Comparison of ENCODE assay signal across 15 cellular contexts in the genomic region with DNA sequence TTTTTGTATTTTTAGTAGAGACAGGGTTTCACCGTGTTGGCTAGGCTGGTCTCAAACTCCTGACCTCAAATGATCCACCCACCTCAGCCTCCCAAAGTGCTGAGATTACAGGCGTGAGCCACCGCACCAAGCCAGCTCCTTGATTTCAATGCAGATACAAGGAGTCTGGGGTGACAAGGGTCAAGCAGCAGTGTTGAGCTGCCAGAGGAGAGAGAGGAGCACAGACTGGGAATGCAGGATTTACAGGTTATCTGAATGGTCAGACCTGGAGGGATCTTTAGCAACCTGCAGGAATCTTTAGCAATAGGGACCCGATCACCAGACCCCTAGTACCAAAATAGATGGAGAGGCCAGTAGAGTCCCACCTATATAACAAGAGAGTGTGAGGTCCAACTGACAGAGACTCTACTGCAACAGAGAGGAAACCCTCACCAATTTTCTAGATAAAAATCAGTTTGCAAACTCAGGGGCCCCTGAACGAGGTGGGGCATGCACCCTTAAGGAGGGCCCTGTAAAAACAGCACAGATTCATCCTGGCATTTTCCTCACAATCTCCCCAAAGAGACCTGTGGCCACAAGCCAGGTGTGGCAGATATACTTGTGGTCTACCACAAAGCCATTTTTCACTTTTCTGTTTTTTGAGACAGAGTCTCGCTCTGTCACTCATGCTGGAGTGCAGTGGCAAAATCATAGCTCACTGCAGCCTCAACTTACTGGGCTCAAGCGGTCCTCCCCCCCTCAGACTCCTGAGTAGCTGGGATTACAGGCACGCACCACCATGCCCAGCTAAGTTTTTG. TPM values are rescaled to one million over a fixed set of nuclear protein-coding genes. Genes with fewer than 3 reads are reported as not detected.
DNase-seq lines count a peak whose midpoint lies in the region; ATAC-seq and TF ChIP-seq lines count a peak whose summit lies in the region.
"Had no signal": no experiment of that assay in that cellular context is flagged by ENCODE, and none has a peak within 500 bp of the region (broad histone marks: within the 10 kb centered on the region; RNA-seq: fewer than 3 reads in every experiment).

No MANE protein-coding gene starts in this region.

- H3K9me3 ChIP-seq in psoas muscle, result no peaks in the 10 kb centered on the region
- H3K9me3 ChIP-seq: left lung, uterus had no signal

- no peaks in the 10 kb centered on the region for H3K4me1 ChIP-seq in psoas muscle
- H3K4me1 ChIP-seq: left lung, uterus had no signal

- no peaks in the 10 kb centered on the region for H3K27me3 Mint-ChIP-seq in activated T-helper 2 cell treated with anti-CD3 and anti-CD28 coated beads, Interferon-gamma antibody, Interleukin-2, Interleukin-4, amounts not matched to agents 10 μg/mL and 5 μg/mL and 100 μg/mL, durations not matched to agents 14 hours and 24 hours and 36 hours (ENCODE audit: low read depth)
- no peaks in the 10 kb centered on the region for H3K27me3 Mint-ChIP-seq in naive thymus-derived CD8-positive, alpha-beta T cell

- WGBS in psoas muscle, 3 donors, result 90 to 94% (median 92%) methylated on average over 8 of the region's 8 CpGs

- no peak overlapping the region for H3K4me3 ChIP-seq in Jurkat, Clone E6-1 (ENCODE audit: low read length)
- no peak overlapping the region for H3K4me3 ChIP-seq in psoas muscle
- H3K4me3 ChIP-seq: cardiac muscle cell, left lung, smooth muscle cell, uterus had no signal

- H3K36me3 ChIP-seq in psoas muscle (ENCODE audit: insufficient read depth in 1 of 2, low read depth in 1 of 2), result no peaks in the 10 kb centered on the region
- H3K36me3 ChIP-seq: uterus had no signal

- POLR2A ChIA-PET in naive thymus-derived CD8-positive, alpha-beta T cell (lab: Charles Lee), result interaction anchor here (0.7 to 3.2 kb wide), 9 partner anchors 32 to 86 kb away, joined by 3 to 12 read pairs (median 6); a partner anchor contains a TSS

- ATAC-seq in naive thymus-derived CD8-positive, alpha-beta T cell, result peak; percentile 80 to 84
- ATAC-seq in psoas muscle, result no peak
- no peak for ATAC-seq in Right ventricle myocardium inferior
- ATAC-seq: left lung had no signal

- peaks cover 20% of the 10 kb centered on the region for H3K36me3 Mint-ChIP-seq in activated T-helper 2 cell treated with anti-CD3 and anti-CD28 coated beads, Interferon-gamma antibody, Interleukin-2, Interleukin-4, amounts not matched to agents 10 μg/mL and 5 μg/mL and 100 μg/mL, durations not matched to agents 14 hours and 24 hours and 36 hours (ENCODE audit: low read depth)
- H3K36me3 Mint-ChIP-seq in naive thymus-derived CD8-positive, alpha-beta T cell, result no peaks in the 10 kb centered on the region

- intact Hi-C loops in activated T-helper 2 cell treated with anti-CD3 and anti-CD28 coated beads, Interferon-gamma antibody, Interleukin-2, Interleukin-4, amounts not matched to agents 10 μg/mL and 5 μg/mL and 100 μg/mL, durations not matched to agents 14 hours and 24 hours and 36 hours (cut with micrococcal nuclease), result loop anchor here (5.0 kb wide), 1 partner anchor 43 kb away; a partner anchor contains a TSS
- intact Hi-C loops in psoas muscle (cut with DNase I) (no loop called here), Right ventricle myocardium inferior (cut with DNase I) (no loop called here)

- H3K27ac ChIP-seq in psoas muscle, result no peak overlapping the region
- H3K27ac ChIP-seq: left lung, uterus had no signal

- no peak overlapping the region for H3K4me3 Mint-ChIP-seq in activated T-helper 2 cell treated with anti-CD3 and anti-CD28 coated beads, Interferon-gamma antibody, Interleukin-2, Interleukin-4, amounts not matched to agents 10 μg/mL and 5 μg/mL and 100 μg/mL, durations not matched to agents 14 hours and 24 hours and 36 hours (ENCODE audit: low read depth)
- H3K4me3 Mint-ChIP-seq in naive thymus-derived CD8-positive, alpha-beta T cell, result peak overlapping the region; percentile 31 to 86 (median 70)

- no peaks in the 10 kb centered on the region for H3K27me3 ChIP-seq in psoas muscle (ENCODE audit: insufficient read depth in 3 of 3, low read length in 2 of 3)
- H3K27me3 ChIP-seq: cardiac muscle cell, left lung, uterus had no signal

- no peak for TF ChIP-seq CTCF in psoas muscle (IDR thresholded peaks at IDR 0.05)

- no peak overlapping the region for H3K27ac Mint-ChIP-seq in activated T-helper 2 cell treated with anti-CD3 and anti-CD28 coated beads, Interferon-gamma antibody, Interleukin-2, Interleukin-4, amounts not matched to agents 10 μg/mL and 5 μg/mL and 100 μg/mL, durations not matched to agents 14 hours and 24 hours and 36 hours
- H3K27ac Mint-ChIP-seq in naive thymus-derived CD8-positive, alpha-beta T cell, result peak overlapping the region; percentile 8 to 90 (median 70)

- no peaks in the 10 kb centered on the region for H3K9me3 Mint-ChIP-seq in activated T-helper 2 cell treated with anti-CD3 and anti-CD28 coated beads, Interferon-gamma antibody, Interleukin-2, Interleukin-4, amounts not matched to agents 10 μg/mL and 5 μg/mL and 100 μg/mL, durations not matched to agents 14 hours and 24 hours and 36 hours
- H3K9me3 Mint-ChIP-seq in naive thymus-derived CD8-positive, alpha-beta T cell, result no peaks in the 10 kb centered on the region

- DNase-seq in activated T-cell treated with anti-CD3 and anti-CD28 coated beads for 48 hours (ENCODE audit: low read depth) (peak; percentile 27), psoas muscle (no peak), A172 (ENCODE audit: low spot score) (no peak), Right ventricle myocardium inferior (ENCODE audit: missing footprints) (no peak)
- DNase-seq in activated T-cell treated with anti-CD3 and anti-CD28 coated beads, Interleukin-2, amount 50 U/mL, for 48 hours, result no peak
- DNase-seq in Jurkat, Clone E6-1 (ENCODE audit: low read depth, low spot score), result peak; percentile 91
- peak; percentile 65 for DNase-seq in activated T-helper 2 cell treated with anti-CD3 and anti-CD28 coated beads, Interferon-gamma antibody, Interleukin-2, Interleukin-4, amounts not matched to agents 10 μg/mL and 5 μg/mL and 100 μg/mL, durations not matched to agents 14 hours and 24 hours and 36 hours (ENCODE audit: low spot score)
- peak in 6 of 10 donors; percentile 14 to 67 (median 33) for DNase-seq in naive thymus-derived CD8-positive, alpha-beta T cell
- DNase-seq: IMR-90, left lung, NCI-H1092, SHP77, uterus had no signal

- peaks cover 50% of the 10 kb centered on the region for H3K4me1 Mint-ChIP-seq in activated T-helper 2 cell treated with anti-CD3 and anti-CD28 coated beads, Interferon-gamma antibody, Interleukin-2, Interleukin-4, amounts not matched to agents 10 μg/mL and 5 μg/mL and 100 μg/mL, durations not matched to agents 14 hours and 24 hours and 36 hours (ENCODE audit: low read depth)
- H3K4me1 Mint-ChIP-seq in naive thymus-derived CD8-positive, alpha-beta T cell, result peaks cover 37 to 72% (median 69%) of the 10 kb centered on the region in 4 donors

RNA-seq across cellular contexts. Expression of a gene that starts 10.7 kb away (rescaled TPM):
- 150 TPM for polyA plus RNA-seq in Jurkat, Clone E6-1 (2012; ENCODE audit: insufficient read depth, insufficient read length)
- total RNA-seq in activated T-helper 2 cell treated with anti-CD3 and anti-CD28 coated beads, Interferon-gamma antibody, Interleukin-2, Interleukin-4, amounts not matched to agents 10 μg/mL and 5 μg/mL and 100 μg/mL, durations not matched to agents 14 hours and 24 hours and 36 hours, result 65.6 and 69.5 TPM in 2 replicates
- 100 to 1,000 TPM; 176 to 186 TPM for total RNA-seq in naive thymus-derived CD8-positive, alpha-beta T cell
- polyA plus RNA-seq in naive thymus-derived CD8-positive, alpha-beta T cell, result 100 to 1,000 TPM; 341 to 364 (median 359) TPM
- 10 to 100 TPM; 23.9 to 34.7 (median 28.7) TPM for total RNA-seq in psoas muscle
- polyA plus RNA-seq in psoas muscle, result 10 to 100 TPM; 16.9 to 24.3 (median 23.1) TPM
- 143 and 147 TPM in 2 replicates for total RNA-seq in A172 (2014; rRNA removed; shearing (Covaris generic))
- total RNA-seq in Right ventricle myocardium inferior, result 57.3 TPM

RNA-seq across cellular contexts. Expression of a gene that starts 42.0 kb away (rescaled TPM):
- 12.8 TPM for polyA plus RNA-seq in Jurkat, Clone E6-1 (2012; ENCODE audit: insufficient read depth, insufficient read length)
- 53.0 and 57.0 TPM in 2 replicates for total RNA-seq in activated T-helper 2 cell treated with anti-CD3 and anti-CD28 coated beads, Interferon-gamma antibody, Interleukin-2, Interleukin-4, amounts not matched to agents 10 μg/mL and 5 μg/mL and 100 μg/mL, durations not matched to agents 14 hours and 24 hours and 36 hours
- 1 to 10 TPM; 2.4 to 3.0 TPM for total RNA-seq in naive thymus-derived CD8-positive, alpha-beta T cell
- 1 to 10 TPM; 1.1 to 3.3 (median 1.9) TPM for polyA plus RNA-seq in naive thymus-derived CD8-positive, alpha-beta T cell
- total RNA-seq in psoas muscle, result 1 to 10 TPM in 3 of 4 donors, under 1 TPM in 1; 0.95 to 4.1 (median 1.6) TPM
- polyA plus RNA-seq in psoas muscle, result 1 to 10 TPM in 1 of 3 donors, under 1 TPM in 2; 0.25 to 2.1 (median 0.59) TPM
- total RNA-seq in A172 (2014; rRNA removed; shearing (Covaris generic)), result 7.6 and 8.4 TPM in 2 replicates
- total RNA-seq in Right ventricle myocardium inferior, result 2.4 TPM

RNA-seq across cellular contexts. Expression of a gene that starts 49.0 kb away (rescaled TPM):
- not detected for polyA plus RNA-seq in Jurkat, Clone E6-1 (2012; ENCODE audit: insufficient read depth, insufficient read length)
- total RNA-seq in activated T-helper 2 cell treated with anti-CD3 and anti-CD28 coated beads, Interferon-gamma antibody, Interleukin-2, Interleukin-4, amounts not matched to agents 10 μg/mL and 5 μg/mL and 100 μg/mL, durations not matched to agents 14 hours and 24 hours and 36 hours, result 0.11 TPM in 1 of 2 replicates, not detected in the other
- total RNA-seq in naive thymus-derived CD8-positive, alpha-beta T cell, result under 1 TPM in 1 of 2 experiments, not detected in 1; 0.25 TPM
- not detected for polyA plus RNA-seq in naive thymus-derived CD8-positive, alpha-beta T cell
- under 1 TPM in 1 of 4 donors, not detected in 3; 0.32 TPM for total RNA-seq in psoas muscle
- under 1 TPM in 2 of 3 donors, not detected in 1; 0.12 to 0.17 TPM for polyA plus RNA-seq in psoas muscle
- 1.3 and 5.0 TPM in 2 replicates for total RNA-seq in A172 (2014; rRNA removed; shearing (Covaris generic))
- total RNA-seq in Right ventricle myocardium inferior, result not detected

Comparison
In these comparisons a context has a peak if more than half of its experiments do, and no peak if none do; other contexts are left out.
1. DNase-seq: peak in activated T-cell treated with anti-CD3 and anti-CD28 coated beads for 48 hours (single experiment), Jurkat, Clone E6-1 (single experiment), activated T-helper 2 cell treated with anti-CD3 and anti-CD28 coated beads, Interferon-gamma antibody, Interleukin-2, Interleukin-4, amounts not matched to agents 10 μg/mL and 5 μg/mL and 100 μg/mL, durations not matched to agents 14 hours and 24 hours and 36 hours (single experiment) and naive thymus-derived CD8-positive, alpha-beta T cell (6 of 10); none in activated T-cell treated with anti-CD3 and anti-CD28 coated beads, Interleukin-2, amount 50 U/mL, for 48 hours (0 of 2), psoas muscle (0 of 2), A172 (single experiment) and Right ventricle myocardium inferior (single experiment).
2. ATAC-seq: peak in naive thymus-derived CD8-positive, alpha-beta T cell (2 of 2); none in psoas muscle (0 of 4) and Right ventricle myocardium inferior (single experiment).